ENCODE assay signal across 8 cellular contexts in genomic region chr1:41622859-41623732, GRCh38.
DNase-seq lines count a peak whose midpoint lies in the region; ATAC-seq and TF ChIP-seq lines count a peak whose summit lies in the region.

No MANE protein-coding gene starts in this region.

- no peaks in the 10 kb centered on the region for H3K27me3 ChIP-seq in PC-3 (ENCODE audit: low read length)

- H3F3A ChIP-seq in PC-3 (ENCODE audit: low read length, unreplicated experiment): no peaks in the 10 kb centered on the region

- H2AFZ ChIP-seq in PC-3 (ENCODE audit: low read length): peak overlapping the region; percentile 34; the same call in 1 of the 2 replicates

- intact Hi-C loops in activated CD4-positive, alpha-beta T cell treated with anti-CD3 and anti-CD28 coated beads, Interleukin-2, amount 10 ng/mL, durations not matched to agents 24 days and 14 days (cut with micrococcal nuclease): no loop called here
- intact Hi-C loops in PC-3 (cut with micrococcal nuclease): no loop called here

- no peaks in the 10 kb centered on the region for H3K36me3 ChIP-seq in PC-3 (ENCODE audit: low read depth, low read length)

- H3K9me2 ChIP-seq in PC-3 (replicated peaks; ENCODE audit: low read length): no peaks in the 10 kb centered on the region

- ATAC-seq in HG02870 (IDR thresholded peaks at IDR 0.05; ENCODE audit: unreplicated experiment) (peak; percentile 67), PC-3 (peak; percentile 51), T-cell (replicated peaks in 1 of 4) (no peak)
- peak; percentile 90 for ATAC-seq in stimulated activated memory B cell treated with anti-CD40 and anti-IgM and Interleukin-4, amounts not matched to agents 10 μg/mL and 1 μg/mL and 100 μg/mL, for 72 hours

- peak overlapping the region; percentile 66 for H3K4me2 ChIP-seq in PC-3 (ENCODE audit: low read length)

- H4K20me1 ChIP-seq in PC-3 (ENCODE audit: low read length): no peaks in the 10 kb centered on the region; the same call in 1 of the 2 replicates

- no peaks in the 10 kb centered on the region for H3K9me3 ChIP-seq in PC-3 (ENCODE audit: low read length)

- H3K79me2 ChIP-seq in PC-3 (ENCODE audit: low read length): no peaks in the 10 kb centered on the region

- peak overlapping the region; percentile 82 for H3K27ac Mint-ChIP-seq in activated CD4-positive, alpha-beta T cell treated with anti-CD3 and anti-CD28 coated beads, Interleukin-2, amount 10 ng/mL, durations not matched to agents 24 days and 14 days
- H3K27ac Mint-ChIP-seq in stimulated activated memory B cell treated with anti-CD40 and anti-IgM and Interleukin-4, amounts not matched to agents 10 μg/mL and 1 μg/mL and 100 μg/mL, for 72 hours: peak overlapping the region; percentile 76
- H3K27ac Mint-ChIP-seq in T-cell: no peak overlapping the region

- H3K4me1 ChIP-seq in PC-3 (ENCODE audit: insufficient read depth, low read length): peaks cover 38% of the 10 kb centered on the region

- CTCF ChIA-PET in PC-3 (lab: Charles Lee): no interaction called here
- CTCF ChIA-PET in T-cell (lab: Charles Lee): no interaction called here

- no peaks in the 10 kb centered on the region for H3K9me3 Mint-ChIP-seq in activated CD4-positive, alpha-beta T cell treated with anti-CD3 and anti-CD28 coated beads, Interleukin-2, amount 10 ng/mL, durations not matched to agents 24 days and 14 days
- no peaks in the 10 kb centered on the region for H3K9me3 Mint-ChIP-seq in stimulated activated memory B cell treated with anti-CD40 and anti-IgM and Interleukin-4, amounts not matched to agents 10 μg/mL and 1 μg/mL and 100 μg/mL, for 72 hours
- no peaks in the 10 kb centered on the region for H3K9me3 Mint-ChIP-seq in T-cell

- DNase-seq in activated CD4-positive, alpha-beta T cell treated with anti-CD3 and anti-CD28 coated beads, Interleukin-2, amount 10 ng/mL, durations not matched to agents 24 days and 14 days: peak; percentile 65
- DNase-seq in activated CD4-positive, alpha-beta T cell treated with anti-CD3 and anti-CD28 coated beads, Interleukin-2, amount 50 U/mL, for 1 hour: no peak
- peak; percentile 31 for DNase-seq in PC-3
- no peak for DNase-seq in midbrain (lab: John Stamatoyannopoulos, UW)
- no peak for DNase-seq in T-cell
- DNase-seq in stimulated activated CD4-positive, alpha-beta T cell treated with anti-CD3 and anti-CD28 coated beads, Interleukin-4, amount 100 ng/mL, for 24 hours: no peak

- no peak overlapping the region for H3K9ac ChIP-seq in PC-3 (ENCODE audit: low read length)

- no peak overlapping the region for H3K4me3 ChIP-seq in PC-3 (ENCODE audit: low read length)

- BruUV-seq in PC-3 (replicated peaks; lab: Mats Ljungman, UMichigan): no TSS peak

- POLR2A ChIA-PET in PC-3 (lab: Charles Lee; ENCODE audit: unreplicated experiment) (interaction anchor here (0.7 kb wide), 1 partner anchor 31 kb away, joined by 6 read pairs; no protein-coding TSS in a partner anchor), T-cell (lab: Charles Lee) (no interaction called here)

- H3K27me3 Mint-ChIP-seq in activated CD4-positive, alpha-beta T cell treated with anti-CD3 and anti-CD28 coated beads, Interleukin-2, amount 10 ng/mL, durations not matched to agents 24 days and 14 days: no peaks in the 10 kb centered on the region
- H3K27me3 Mint-ChIP-seq in stimulated activated memory B cell treated with anti-CD40 and anti-IgM and Interleukin-4, amounts not matched to agents 10 μg/mL and 1 μg/mL and 100 μg/mL, for 72 hours: no peaks in the 10 kb centered on the region
- H3K27me3 Mint-ChIP-seq in T-cell: no peaks in the 10 kb centered on the region

- peaks cover 57% of the 10 kb centered on the region for H3K36me3 Mint-ChIP-seq in activated CD4-positive, alpha-beta T cell treated with anti-CD3 and anti-CD28 coated beads, Interleukin-2, amount 10 ng/mL, durations not matched to agents 24 days and 14 days (ENCODE audit: low read depth)
- H3K36me3 Mint-ChIP-seq in stimulated activated memory B cell treated with anti-CD40 and anti-IgM and Interleukin-4, amounts not matched to agents 10 μg/mL and 1 μg/mL and 100 μg/mL, for 72 hours: peaks cover 47% of the 10 kb centered on the region
- peaks cover 13% of the 10 kb centered on the region for H3K36me3 Mint-ChIP-seq in T-cell

- no peak for TF ChIP-seq CTCF in PC-3 (conservative IDR thresholded peaks at IDR 0.05; ENCODE audit: low read depth, low read length)

- peak overlapping the region; percentile 58 for H3K4me3 Mint-ChIP-seq in activated CD4-positive, alpha-beta T cell treated with anti-CD3 and anti-CD28 coated beads, Interleukin-2, amount 10 ng/mL, durations not matched to agents 24 days and 14 days
- H3K4me3 Mint-ChIP-seq in stimulated activated memory B cell treated with anti-CD40 and anti-IgM and Interleukin-4, amounts not matched to agents 10 μg/mL and 1 μg/mL and 100 μg/mL, for 72 hours: peak overlapping the region; percentile 74
- H3K4me3 Mint-ChIP-seq in T-cell: peak overlapping the region in 1 of 3 donors; percentile 7

- H3K4me1 Mint-ChIP-seq in activated CD4-positive, alpha-beta T cell treated with anti-CD3 and anti-CD28 coated beads, Interleukin-2, amount 10 ng/mL, durations not matched to agents 24 days and 14 days: peaks cover 50% of the 10 kb centered on the region
- peaks cover 77% of the 10 kb centered on the region for H3K4me1 Mint-ChIP-seq in stimulated activated memory B cell treated with anti-CD40 and anti-IgM and Interleukin-4, amounts not matched to agents 10 μg/mL and 1 μg/mL and 100 μg/mL, for 72 hours
- peaks cover 18 to 46% (median 36%) of the 10 kb centered on the region in 3 donors for H3K4me1 Mint-ChIP-seq in T-cell

- no peak overlapping the region; the same call in 1 of the 2 replicates for H3K27ac ChIP-seq in PC-3 (ENCODE audit: low read length)

Comparison
In these comparisons a context has a peak if more than half of its experiments do, and no peak if none do; other contexts are left out.
1. DNase-seq: peak in activated CD4-positive, alpha-beta T cell treated with anti-CD3 and anti-CD28 coated beads, Interleukin-2, amount 10 ng/mL, durations not matched to agents 24 days and 14 days (single experiment) and PC-3 (single experiment); none in activated CD4-positive, alpha-beta T cell treated with anti-CD3 and anti-CD28 coated beads, Interleukin-2, amount 50 U/mL, for 1 hour (single experiment), midbrain (single experiment), T-cell (0 of 34) and stimulated activated CD4-positive, alpha-beta T cell treated with anti-CD3 and anti-CD28 coated beads, Interleukin-4, amount 100 ng/mL, for 24 hours (single experiment).
2. H3K27ac Mint-ChIP-seq: peak in activated CD4-positive, alpha-beta T cell treated with anti-CD3 and anti-CD28 coated beads, Interleukin-2, amount 10 ng/mL, durations not matched to agents 24 days and 14 days (single experiment) and stimulated activated memory B cell treated with anti-CD40 and anti-IgM and Interleukin-4, amounts not matched to agents 10 μg/mL and 1 μg/mL and 100 μg/mL, for 72 hours (single experiment); none in T-cell (0 of 2).
3. ATAC-seq: peak in HG02870 (single experiment), PC-3 (single experiment) and stimulated activated memory B cell treated with anti-CD40 and anti-IgM and Interleukin-4, amounts not matched to agents 10 μg/mL and 1 μg/mL and 100 μg/mL, for 72 hours (single experiment); none in T-cell (0 of 4).